ENCODE assay signal across 10 cellular contexts in genomic region chr9:27535701-27536118, GRCh38. TPM values are rescaled to one million over a fixed set of nuclear protein-coding genes. Genes with fewer than 3 reads are reported as not detected.
DNase-seq lines count a peak whose midpoint lies in the region; ATAC-seq and TF ChIP-seq lines count a peak whose summit lies in the region.
"Had no signal": no experiment of that assay in that cellular context is flagged by ENCODE, and none has a peak within 500 bp of the region (broad histone marks: within the 10 kb centered on the region; RNA-seq: fewer than 3 reads in every experiment).

No MANE protein-coding gene starts in this region.

- ATAC-seq in activated naive CD8-positive, alpha-beta T cell treated with anti-CD3 and anti-CD28 coated beads, Interleukin-2, amount 10 ng/mL, durations not matched to agents 7 days and 5 days (ENCODE audit: low read depth), result peak; percentile 45
- ATAC-seq in activated naive CD8-positive, alpha-beta T cell treated with anti-CD3 and anti-CD28 coated beads, Interleukin-2, amount 50 U/mL, for 24 hours, result no peak
- peak; percentile 63 for ATAC-seq in HG03565 (IDR thresholded peaks at IDR 0.05; ENCODE audit: unreplicated experiment)
- peak; percentile 47 for ATAC-seq in effector memory CD8-positive, alpha-beta T cell (replicated peaks)
- ATAC-seq in HG03039 (IDR thresholded peaks at IDR 0.05; ENCODE audit: unreplicated experiment), result no peak
- no peak for ATAC-seq in activated CD4-positive, CD25-positive, alpha-beta regulatory T cell treated with anti-CD3 and anti-CD28 coated beads, Interleukin-2, amount 50 U/mL, for 24 hours

- no peak overlapping the region for H3K27ac Mint-ChIP-seq in activated naive CD8-positive, alpha-beta T cell treated with anti-CD3 and anti-CD28 coated beads, Interleukin-2, amount 10 ng/mL, durations not matched to agents 7 days and 5 days
- H3K27ac Mint-ChIP-seq in activated naive CD8-positive, alpha-beta T cell treated with anti-CD3 and anti-CD28 coated beads, Interleukin-2, amount 50 U/mL, for 24 hours, result no peak overlapping the region
- H3K27ac Mint-ChIP-seq in effector memory CD8-positive, alpha-beta T cell, result no peak overlapping the region
- H3K27ac Mint-ChIP-seq in type B pancreatic cell, result no peak overlapping the region

- CTCF ChIA-PET in RWPE1 (lab: Yijun Ruan, JAX), result interaction anchor here (0.6 kb wide), 1 partner anchor 45 kb away, joined by 3 read pairs; no protein-coding TSS in a partner anchor

- DNase-seq in activated naive CD8-positive, alpha-beta T cell treated with anti-CD3 and anti-CD28 coated beads, Interleukin-2, amount 10 ng/mL, durations not matched to agents 7 days and 5 days, result no peak
- DNase-seq in activated naive CD8-positive, alpha-beta T cell treated with anti-CD3 and anti-CD28 coated beads, Interleukin-2, amount 50 U/mL, for 24 hours, result no peak
- no peak for DNase-seq in effector memory CD8-positive, alpha-beta T cell
- DNase-seq in type B pancreatic cell (ENCODE audit: extremely low spot score, unreplicated experiment) (no peak), RWPE1 (ENCODE audit: low spot score) (no peak)
- DNase-seq: activated gamma-delta T cell had no signal

- no peak overlapping the region for H3K27ac ChIP-seq in RWPE1
- H3K27ac ChIP-seq: BLaER1 had no signal

- no peaks in the 10 kb centered on the region for H3K9me3 Mint-ChIP-seq in activated naive CD8-positive, alpha-beta T cell treated with anti-CD3 and anti-CD28 coated beads, Interleukin-2, amount 10 ng/mL, durations not matched to agents 7 days and 5 days
- H3K9me3 Mint-ChIP-seq in activated naive CD8-positive, alpha-beta T cell treated with anti-CD3 and anti-CD28 coated beads, Interleukin-2, amount 50 U/mL, for 24 hours, result no peaks in the 10 kb centered on the region
- no peaks in the 10 kb centered on the region for H3K9me3 Mint-ChIP-seq in effector memory CD8-positive, alpha-beta T cell
- no peaks in the 10 kb centered on the region for H3K9me3 Mint-ChIP-seq in type B pancreatic cell

- no peak overlapping the region for H3K4me3 Mint-ChIP-seq in activated naive CD8-positive, alpha-beta T cell treated with anti-CD3 and anti-CD28 coated beads, Interleukin-2, amount 10 ng/mL, durations not matched to agents 7 days and 5 days
- H3K4me3 Mint-ChIP-seq in activated naive CD8-positive, alpha-beta T cell treated with anti-CD3 and anti-CD28 coated beads, Interleukin-2, amount 50 U/mL, for 24 hours, result no peak overlapping the region
- no peak overlapping the region for H3K4me3 Mint-ChIP-seq in effector memory CD8-positive, alpha-beta T cell
- H3K4me3 Mint-ChIP-seq in type B pancreatic cell, result no peak overlapping the region

- H3K27me3 Mint-ChIP-seq in activated naive CD8-positive, alpha-beta T cell treated with anti-CD3 and anti-CD28 coated beads, Interleukin-2, amount 10 ng/mL, durations not matched to agents 7 days and 5 days, result no peaks in the 10 kb centered on the region
- no peaks in the 10 kb centered on the region for H3K27me3 Mint-ChIP-seq in activated naive CD8-positive, alpha-beta T cell treated with anti-CD3 and anti-CD28 coated beads, Interleukin-2, amount 50 U/mL, for 24 hours
- H3K27me3 Mint-ChIP-seq in effector memory CD8-positive, alpha-beta T cell, result no peaks in the 10 kb centered on the region
- H3K27me3 Mint-ChIP-seq in type B pancreatic cell, result no peaks in the 10 kb centered on the region

- POLR2A ChIA-PET in activated naive CD8-positive, alpha-beta T cell treated with anti-CD3 and anti-CD28 coated beads, Interleukin-2, amount 10 ng/mL, durations not matched to agents 7 days and 5 days (lab: Charles Lee), result no interaction called here
- POLR2A ChIA-PET in RWPE1 (lab: Yijun Ruan, JAX; ENCODE audit: low non-redundant PET), result no interaction called here

- peak; percentile 50 for TF ChIP-seq CTCF in type B pancreatic cell (conservative IDR thresholded peaks at IDR 0.05)
- TF ChIP-seq CTCF in RWPE1 (conservative IDR thresholded peaks at IDR 0.05; ENCODE audit: low read depth), result no peak

- peaks cover 2% of the 10 kb centered on the region for H3K36me3 Mint-ChIP-seq in activated naive CD8-positive, alpha-beta T cell treated with anti-CD3 and anti-CD28 coated beads, Interleukin-2, amount 10 ng/mL, durations not matched to agents 7 days and 5 days
- no peaks in the 10 kb centered on the region for H3K36me3 Mint-ChIP-seq in activated naive CD8-positive, alpha-beta T cell treated with anti-CD3 and anti-CD28 coated beads, Interleukin-2, amount 50 U/mL, for 24 hours (ENCODE audit: low read depth)
- H3K36me3 Mint-ChIP-seq in effector memory CD8-positive, alpha-beta T cell (ENCODE audit: insufficient read depth), result no peaks in the 10 kb centered on the region
- H3K36me3 Mint-ChIP-seq in type B pancreatic cell, result no peaks in the 10 kb centered on the region

- H3K4me1 Mint-ChIP-seq in activated naive CD8-positive, alpha-beta T cell treated with anti-CD3 and anti-CD28 coated beads, Interleukin-2, amount 10 ng/mL, durations not matched to agents 7 days and 5 days, result peaks cover 6% of the 10 kb centered on the region
- H3K4me1 Mint-ChIP-seq in activated naive CD8-positive, alpha-beta T cell treated with anti-CD3 and anti-CD28 coated beads, Interleukin-2, amount 50 U/mL, for 24 hours, result no peaks in the 10 kb centered on the region
- no peaks in the 10 kb centered on the region for H3K4me1 Mint-ChIP-seq in effector memory CD8-positive, alpha-beta T cell (ENCODE audit: low read depth in 2 of 2)
- H3K4me1 Mint-ChIP-seq in type B pancreatic cell (ENCODE audit: unreplicated experiment), result peaks cover 52% of the 10 kb centered on the region

RNA-seq across cellular contexts. Expression of gene MOB3B, which starts 6.1 kb away (rescaled TPM):
- total RNA-seq in activated naive CD8-positive, alpha-beta T cell treated with anti-CD3 and anti-CD28 coated beads, Interleukin-2, amount 10 ng/mL, durations not matched to agents 7 days and 5 days, result 1 to 10 TPM; 3.2 to 3.6 TPM
- total RNA-seq in type B pancreatic cell (ENCODE audit: low replicate concordance), result 15.4 and 27.5 TPM in 2 replicates

RNA-seq across cellular contexts. Expression of gene IFNK, which starts 11.6 kb away (rescaled TPM):
- not detected for total RNA-seq in activated naive CD8-positive, alpha-beta T cell treated with anti-CD3 and anti-CD28 coated beads, Interleukin-2, amount 10 ng/mL, durations not matched to agents 7 days and 5 days
- total RNA-seq in type B pancreatic cell (ENCODE audit: low replicate concordance), result not detected in 2 replicates

RNA-seq across cellular contexts. Expression of gene C9orf72, which starts 37.6 kb away (rescaled TPM):
- 10 to 100 TPM; 13.7 to 16.4 TPM for total RNA-seq in activated naive CD8-positive, alpha-beta T cell treated with anti-CD3 and anti-CD28 coated beads, Interleukin-2, amount 10 ng/mL, durations not matched to agents 7 days and 5 days
- total RNA-seq in type B pancreatic cell (ENCODE audit: low replicate concordance), result 15.1 and 18.7 TPM in 2 replicates

Comparison
In these comparisons a context has a peak if more than half of its experiments do, and no peak if none do; other contexts are left out.
1. ATAC-seq: peak in activated naive CD8-positive, alpha-beta T cell treated with anti-CD3 and anti-CD28 coated beads, Interleukin-2, amount 10 ng/mL, durations not matched to agents 7 days and 5 days (single experiment), HG03565 (single experiment) and effector memory CD8-positive, alpha-beta T cell (single experiment); none in activated naive CD8-positive, alpha-beta T cell treated with anti-CD3 and anti-CD28 coated beads, Interleukin-2, amount 50 U/mL, for 24 hours (single experiment), HG03039 (single experiment) and activated CD4-positive, CD25-positive, alpha-beta regulatory T cell treated with anti-CD3 and anti-CD28 coated beads, Interleukin-2, amount 50 U/mL, for 24 hours (0 of 2).